12 cellular contexts compared by ENCODE assay signal in genomic region chr12:57011438-57012424, GRCh38. TPM values are rescaled to one million over a fixed set of nuclear protein-coding genes. Genes with fewer than 3 reads are reported as not detected.
DNase-seq lines count a peak whose midpoint lies in the region; ATAC-seq lines count a peak whose summit lies in the region.
"Had no signal": no experiment of that assay in that cellular context is flagged by ENCODE, and none has a peak within 500 bp of the region (broad histone marks: within the 10 kb centered on the region; RNA-seq: fewer than 3 reads in every experiment).

No MANE protein-coding gene starts in this region.

- CTCF ChIA-PET in activated naive CD4-positive, alpha-beta T cell treated with anti-CD3 and anti-CD28 coated beads for 36 hours (lab: Charles Lee): interaction anchor here (0.8 to 14.0 kb wide), 14 partner anchors 9 to 258 kb away, joined by 3 to 271 read pairs (median 4); partner anchors contain the start of gene STAT6

- intact Hi-C loops in activated naive CD4-positive, alpha-beta T cell treated with anti-CD3 and anti-CD28 coated beads for 36 hours (cut with micrococcal nuclease): loop anchor here (1.0 kb wide), 1 partner anchor 8 kb away; no protein-coding TSS in a partner anchor

- no peaks in the 10 kb centered on the region for H3K36me3 Mint-ChIP-seq in activated naive CD4-positive, alpha-beta T cell treated with anti-CD3 and anti-CD28 coated beads for 36 hours (ENCODE audit: low read depth)

- H3K9me3 Mint-ChIP-seq in activated naive CD4-positive, alpha-beta T cell treated with anti-CD3 and anti-CD28 coated beads for 36 hours: no peaks in the 10 kb centered on the region

- peak overlapping the region; percentile 59 for H3K27ac Mint-ChIP-seq in activated naive CD4-positive, alpha-beta T cell treated with anti-CD3 and anti-CD28 coated beads for 36 hours

- H3K4me1 Mint-ChIP-seq in activated naive CD4-positive, alpha-beta T cell treated with anti-CD3 and anti-CD28 coated beads for 36 hours (ENCODE audit: low read depth): peaks cover 61% of the 10 kb centered on the region

- peak; percentile 71 for DNase-seq in activated naive CD4-positive, alpha-beta T cell treated with anti-CD3 and anti-CD28 coated beads for 36 hours
- no peak for DNase-seq in activated naive CD4-positive, alpha-beta T cell treated with anti-CD3 and anti-CD28 coated beads, Interleukin-2, amount 50 U/mL, for 16 hours
- DNase-seq in activated T-cell treated with anti-CD3 and anti-CD28 coated beads, Interleukin-2, amount 50 U/mL, for 48 hours: peak; percentile 34 to 43
- DNase-seq in stimulated activated naive CD8-positive, alpha-beta T cell treated with anti-CD3 and anti-CD28 coated beads, Interleukin-15, Interleukin-2, amounts not matched to agents 100 U/mL and 50 U/mL, for 24 hours: no peak
- DNase-seq in stimulated activated CD8-positive, alpha-beta memory T cell treated with anti-CD3 and anti-CD28 coated beads, Interleukin-4, amount 100 ng/mL, for 48 hours: no peak
- DNase-seq: left ventricle myocardium superior, NCI-H1048, tibial artery had no signal

- no peaks in the 10 kb centered on the region for H3K27me3 Mint-ChIP-seq in activated naive CD4-positive, alpha-beta T cell treated with anti-CD3 and anti-CD28 coated beads for 36 hours (ENCODE audit: low read depth)

- ATAC-seq in HG02981 (IDR thresholded peaks at IDR 0.05; ENCODE audit: unreplicated experiment) (peak; percentile 46), GM19023 (IDR thresholded peaks at IDR 0.05; ENCODE audit: unreplicated experiment) (no peak), HG03457 (IDR thresholded peaks at IDR 0.05; ENCODE audit: unreplicated experiment) (no peak)
- peak; percentile 77 for ATAC-seq in stimulated activated naive CD8-positive, alpha-beta T cell treated with anti-CD3 and anti-CD28 coated beads, Interleukin-15, Interleukin-2, amounts not matched to agents 100 U/mL and 50 U/mL, for 24 hours
- ATAC-seq: left ventricle myocardium superior had no signal

- peak overlapping the region; percentile 20 for H3K4me3 Mint-ChIP-seq in activated naive CD4-positive, alpha-beta T cell treated with anti-CD3 and anti-CD28 coated beads for 36 hours

RNA-seq across cellular contexts. Expression of gene TAC3, which starts 4.6 kb away (rescaled TPM):
- total RNA-seq in activated naive CD4-positive, alpha-beta T cell treated with anti-CD3 and anti-CD28 coated beads for 36 hours: under 1 TPM in 1 of 2 experiments, not detected in 1; 0.48 TPM
- total RNA-seq: glomerular endothelial cell, left ventricle myocardium superior had no signal

RNA-seq across cellular contexts. Expression of gene ZBTB39, which starts 5.4 kb away (rescaled TPM):
- total RNA-seq in activated naive CD4-positive, alpha-beta T cell treated with anti-CD3 and anti-CD28 coated beads for 36 hours: 1 to 10 TPM; 5.1 to 5.5 TPM

RNA-seq across cellular contexts. Expression of gene MYO1A, which starts 38.2 kb away (rescaled TPM):
- 1 to 10 TPM; 1.4 to 1.5 TPM for total RNA-seq in activated naive CD4-positive, alpha-beta T cell treated with anti-CD3 and anti-CD28 coated beads for 36 hours
- total RNA-seq: glomerular endothelial cell, left ventricle myocardium superior had no signal

RNA-seq across cellular contexts. Expression of gene RDH16, which starts 54.3 kb away (rescaled TPM):
- total RNA-seq in activated naive CD4-positive, alpha-beta T cell treated with anti-CD3 and anti-CD28 coated beads for 36 hours: under 1 TPM; 0.54 to 0.69 TPM
- total RNA-seq: glomerular endothelial cell had no signal

Comparison
In these comparisons a context has a peak if more than half of its experiments do, and no peak if none do; other contexts are left out.
1. DNase-seq: peak in activated naive CD4-positive, alpha-beta T cell treated with anti-CD3 and anti-CD28 coated beads for 36 hours (single experiment) and activated T-cell treated with anti-CD3 and anti-CD28 coated beads, Interleukin-2, amount 50 U/mL, for 48 hours (2 of 2); none in activated naive CD4-positive, alpha-beta T cell treated with anti-CD3 and anti-CD28 coated beads, Interleukin-2, amount 50 U/mL, for 16 hours (single experiment), stimulated activated naive CD8-positive, alpha-beta T cell treated with anti-CD3 and anti-CD28 coated beads, Interleukin-15, Interleukin-2, amounts not matched to agents 100 U/mL and 50 U/mL, for 24 hours (single experiment) and stimulated activated CD8-positive, alpha-beta memory T cell treated with anti-CD3 and anti-CD28 coated beads, Interleukin-4, amount 100 ng/mL, for 48 hours (single experiment).
2. ATAC-seq: peak in HG02981 (single experiment) and stimulated activated naive CD8-positive, alpha-beta T cell treated with anti-CD3 and anti-CD28 coated beads, Interleukin-15, Interleukin-2, amounts not matched to agents 100 U/mL and 50 U/mL, for 24 hours (single experiment); none in GM19023 (single experiment) and HG03457 (single experiment).